22 cellular contexts compared by ENCODE assay signal in the genomic region with DNA sequence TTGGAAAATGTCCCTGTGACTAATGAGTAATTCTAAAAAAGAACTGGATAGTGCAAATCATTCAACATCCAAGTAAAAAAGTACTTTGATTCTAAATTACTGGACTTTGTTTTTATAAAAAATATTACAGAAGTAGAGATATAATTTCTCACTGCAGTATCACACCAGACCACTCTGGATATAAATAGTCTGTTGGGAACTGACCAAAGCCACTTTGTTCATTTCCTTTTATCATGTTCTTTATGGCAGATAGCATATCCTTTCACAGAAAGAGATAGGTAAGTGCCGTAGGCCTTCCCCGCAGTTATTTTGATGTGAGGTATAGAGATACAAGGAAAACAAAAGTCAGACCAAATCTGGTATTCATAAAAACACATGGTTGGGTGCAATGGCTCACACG.
DNase-seq lines count a peak whose midpoint lies in the region; ATAC-seq and TF ChIP-seq lines count a peak whose summit lies in the region.
"Had no signal": no experiment of that assay in that cellular context is flagged by ENCODE, and none has a peak within 500 bp of the region (broad histone marks: within the 10 kb centered on the region; RNA-seq: fewer than 3 reads in every experiment).

No MANE protein-coding gene starts in this region.

- no peak overlapping the region for H3K56ac ChIP-seq in IMR-90 (ENCODE audit: extremely low read depth, insufficient read depth, low read length)

- H2BK120ac ChIP-seq in IMR-90 (ENCODE audit: low read depth, low read length) (peak overlapping the region; percentile 64; the same call in 1 of the 2 replicates), neuronal stem cell (ENCODE audit: low read depth, low read length) (no peak overlapping the region)

- whole genome bisulfite sequencing in IMR-90 (ENCODE audit: extremely low coverage in 2 of 2, insufficient read length in 1 of 2), 2 experiments = no CpG with 5 or more reads among the region's 3 CpGs
- WGBS in right cardiac atrium = 39% methylated on average over 3 of the region's 3 CpGs
- no CpG with 5 or more reads among the region's 3 CpGs for WGBS in neuronal stem cell (ENCODE audit: extremely low coverage in 2 of 2, insufficient read length in 2 of 2, insufficient replicate concordance in 1 of 2), 2 donors
- 96 to 100% methylated on average over 1 to 3 of the region's 3 CpGs for WGBS in endodermal cell (ENCODE audit: insufficient coverage in 1 of 2, insufficient read length in 1 of 2), 2 experiments

- dilution Hi-C loops in IMR-90 (cut with HindIII; ENCODE audit: low sequenced_read_pairs, unreplicated experiment) = no loop called here

- no peak overlapping the region for H3K23ac ChIP-seq in IMR-90 (ENCODE audit: low read depth, low read length)
- no peak overlapping the region for H3K23ac ChIP-seq in neuronal stem cell (ENCODE audit: low read depth, low read length, poor library complexity)

- H2AK9ac ChIP-seq in IMR-90 (replicated peaks; ENCODE audit: low read depth, low read length, poor library complexity) = no peak overlapping the region

- no peak for TF ChIP-seq RAD21 in IMR-90 (IDR thresholded peaks at IDR 0.05; ENCODE audit: low read length)

- H2BK5ac ChIP-seq in IMR-90 (ENCODE audit: low read depth, low read length, poor library complexity, severe bottlenecking) (no peak overlapping the region), neuronal stem cell (ENCODE audit: low read length) (no peak overlapping the region)

- H3K27me3 ChIP-seq in IMR-90 (ENCODE audit: control insufficient read depth, insufficient read depth, low read length) (no peaks in the 10 kb centered on the region), dorsolateral prefrontal cortex (no peaks in the 10 kb centered on the region), right cardiac atrium (ENCODE audit: control insufficient read depth, insufficient read depth) (no peaks in the 10 kb centered on the region), neuronal stem cell (ENCODE audit: control insufficient read depth in 3 of 3, insufficient read depth in 3 of 3, low read depth in 1 of 3, low read length in 3 of 3) (no peaks in the 10 kb centered on the region), endodermal cell (ENCODE audit: control insufficient read depth, insufficient read depth, low read length, poor library complexity, severe bottlenecking) (no peaks in the 10 kb centered on the region)

- H3K27me3 Mint-ChIP-seq in endodermal cell (ENCODE audit: insufficient read depth) = no peaks in the 10 kb centered on the region
- H3K27me3 Mint-ChIP-seq: CD4-positive, CD25-positive, alpha-beta regulatory T cell had no signal

- H2AK5ac ChIP-seq in IMR-90 (ENCODE audit: low read depth, low read length) (peak overlapping the region; percentile 70), neuronal stem cell (ENCODE audit: low read depth, low read length) (no peak overlapping the region)

- H3K4me1 ChIP-seq in IMR-90 (ENCODE audit: control insufficient read depth, insufficient read depth, low read length) (no peaks in the 10 kb centered on the region; the same call in 1 of the 2 replicates), right cardiac atrium (ENCODE audit: control insufficient read depth, insufficient read depth, low read length) (peaks cover 2% of the 10 kb centered on the region), neuronal stem cell (ENCODE audit: control insufficient read depth in 2 of 2, insufficient read depth in 1 of 2, low read depth in 1 of 2, low read length in 2 of 2) (peaks cover 1 to 4% of the 10 kb centered on the region in 2 donors), endodermal cell (ENCODE audit: control insufficient read depth, insufficient read depth, low read length) (no peaks in the 10 kb centered on the region)

- H3K18ac ChIP-seq in IMR-90 (ENCODE audit: low read depth, low read length) (peak overlapping the region; percentile 46; the same call in 1 of the 2 replicates), neuronal stem cell (ENCODE audit: low read length) (no peak overlapping the region)

- H4K8ac ChIP-seq in IMR-90 (ENCODE audit: low read depth in 2 of 2, low read length in 2 of 2) (0 out of 4 replicates have a peak overlapping the region, but pooled peaks of 1 of the 2 experiments have one; percentile 12), neuronal stem cell (ENCODE audit: low read depth, low read length) (no peak overlapping the region)

- H3K9ac ChIP-seq in IMR-90 (ENCODE audit: low read depth, low read length) = no peak overlapping the region
- H3K9ac ChIP-seq in neuronal stem cell (ENCODE audit: low read depth, low read length, poor library complexity) = no peak overlapping the region
- no peak overlapping the region for H3K9ac ChIP-seq in endodermal cell (ENCODE audit: extremely low read depth, low read length, poor library complexity, severe bottlenecking)

- H3K79me1 ChIP-seq in IMR-90 (ENCODE audit: low read depth in 1 of 2, low read length in 2 of 2) (no peaks in the 10 kb centered on the region), neuronal stem cell (ENCODE audit: low read depth, low read length) (no peaks in the 10 kb centered on the region)

- H3K14ac ChIP-seq in IMR-90 (replicated peaks; ENCODE audit: low read depth, low read length) (peak overlapping the region; percentile 81; the same call in 1 of the 2 replicates), neuronal stem cell (ENCODE audit: low read length) (no peak overlapping the region)

- peak overlapping the region; percentile 7; the same call in 1 of the 2 replicates for H3K27ac ChIP-seq in IMR-90 (ENCODE audit: insufficient read depth, low read length)
- peak overlapping the region in 55 of 59 donors; percentile 2 to 91 (median 78) for H3K27ac ChIP-seq in dorsolateral prefrontal cortex
- H3K27ac ChIP-seq in right cardiac atrium (ENCODE audit: low read length) = no peak overlapping the region
- H3K27ac ChIP-seq in neuronal stem cell (replicated peaks; ENCODE audit: low read length) = no peak overlapping the region
- H3K27ac ChIP-seq in endodermal cell (ENCODE audit: low read depth, low read length) = no peak overlapping the region
- H3K27ac ChIP-seq: PC-9, SK-N-MC had no signal

- intact Hi-C loops in IMR-90 (cut with micrococcal nuclease) = loop anchor here (5.0 kb wide), 1 partner anchor 184 kb away; no protein-coding TSS in a partner anchor
- intact Hi-C loops in dorsolateral prefrontal cortex (cut with DNase I) = no loop called here
- intact Hi-C loops in right cardiac atrium (cut with DNase I) = no loop called here

- H3K4ac ChIP-seq in IMR-90 (ENCODE audit: low read depth, low read length) (peak overlapping the region; percentile 46; the same call in 1 of the 2 replicates), neuronal stem cell (ENCODE audit: low read length) (no peak overlapping the region)

- H2BK12ac ChIP-seq in neuronal stem cell (ENCODE audit: low read length) = no peak overlapping the region

- H3K36me3 Mint-ChIP-seq in endodermal cell (ENCODE audit: low read depth) = no peaks in the 10 kb centered on the region
- H3K36me3 Mint-ChIP-seq: CD4-positive, CD25-positive, alpha-beta regulatory T cell had no signal

- no peaks in the 10 kb centered on the region for H3K9me3 Mint-ChIP-seq in endodermal cell

- no peak overlapping the region for H3K4me3 Mint-ChIP-seq in endodermal cell
- H3K4me3 Mint-ChIP-seq: CD4-positive, CD25-positive, alpha-beta regulatory T cell had no signal

- H2BK15ac ChIP-seq in IMR-90 (ENCODE audit: low read depth, low read length) = peak overlapping the region; percentile 47; the same call in 1 of the 3 replicates
- H2BK15ac ChIP-seq in neuronal stem cell (ENCODE audit: low read length) = no peak overlapping the region

- H3K4me1 Mint-ChIP-seq in endodermal cell = peaks cover 12% of the 10 kb centered on the region
- H3K4me1 Mint-ChIP-seq: CD4-positive, CD25-positive, alpha-beta regulatory T cell had no signal

- no peak overlapping the region for H3K4me2 ChIP-seq in IMR-90 (ENCODE audit: low read depth, low read length)
- H3K4me2 ChIP-seq in neuronal stem cell (ENCODE audit: insufficient read depth, low read length, poor library complexity, severe bottlenecking) = no peak overlapping the region
- H3K4me2 ChIP-seq: PC-9 had no signal

- no peak for TF ChIP-seq POLR2A in IMR-90 (IDR thresholded peaks at IDR 0.05; ENCODE audit: low read depth, low read length)

- DNase-seq in IMR-90 = no peak
- DNase-seq in dorsolateral prefrontal cortex = no peak
- no peak for DNase-seq in right cardiac atrium
- no peak for DNase-seq in neuronal stem cell (ENCODE audit: low spot score)
- no peak for DNase-seq in NCI-H1694 treated with DMSO at 0.1 percent for 48 hours (lab: John Stamatoyannopoulos, UW)
- no peak for DNase-seq in endodermal cell
- DNase-seq: CD4-positive, CD25-positive, alpha-beta regulatory T cell; DMS153; DND-41; Kasumi-1; NCI-H1092 treated with DMSO at 0.1 percent for 48 hours; NCI-H1436; NCI-H187 treated with DMSO at 0.1 percent for 48 hours; NCI-H524 treated with DMSO at 0.1 percent for 48 hours; NCI-H774; PC-9; SHP77 treated with DMSO at 0.1 percent for 48 hours had no signal

- peaks cover 3% of the 10 kb centered on the region; the same call in 1 of the 2 replicates for H3K9me1 ChIP-seq in IMR-90 (ENCODE audit: insufficient read depth, low read length)

- peak overlapping the region; percentile 72; the same call in 1 of the 2 replicates for H4K5ac ChIP-seq in IMR-90 (ENCODE audit: low read depth, low read length)

- ATAC-seq in IMR-90 (ENCODE audit: low read depth) (no peak), right cardiac atrium (peak; percentile 16 to 49), GM18861 (IDR thresholded peaks at IDR 0.05; ENCODE audit: unreplicated experiment) (no peak), GM21526 (IDR thresholded peaks at IDR 0.05; ENCODE audit: low FRiP score, unreplicated experiment) (no peak)
- ATAC-seq: HepG2, K562 had no signal

- in situ Hi-C loops in IMR-90 (cut with MboI; ENCODE audit: low sequenced_read_pairs) = no loop called here

- POLR2A ChIA-PET in IMR-90 (lab: Charles Lee; ENCODE audit: unreplicated experiment) = no interaction called here

- no TSS peak for BruUV-seq in IMR-90 (replicated peaks; lab: Mats Ljungman, UMichigan)

- H3K27ac Mint-ChIP-seq in endodermal cell = no peak overlapping the region
- H3K27ac Mint-ChIP-seq: CD4-positive, CD25-positive, alpha-beta regulatory T cell had no signal

- CTCF ChIA-PET in IMR-90 (lab: Yijun Ruan, JAX) = no interaction called here

- TF ChIP-seq CTCF in IMR-90 (conservative IDR thresholded peaks at IDR 0.05; ENCODE audit: low read depth, low read length) (no peak), dorsolateral prefrontal cortex (IDR thresholded peaks at IDR 0.05 in 54 of 56, conservative IDR thresholded peaks at IDR 0.05 in 2 of 56; ENCODE audit: low read depth in 1 of 56, partially characterized antibody in 56 of 56) (no peak), endodermal cell (conservative IDR thresholded peaks at IDR 0.05) (no peak)

- H4K91ac ChIP-seq in IMR-90 (ENCODE audit: insufficient read depth, low read depth, low read length) (no peak overlapping the region; the same call in 1 of the 2 replicates), neuronal stem cell (ENCODE audit: low read depth, low read length, poor library complexity) (no peak overlapping the region)

- H2BK20ac ChIP-seq in IMR-90 (ENCODE audit: low read depth, low read length) = peak overlapping the region; percentile 90

- H3K4me3 ChIP-seq in IMR-90 (ENCODE audit: insufficient read depth, low read depth, low read length) (no peak overlapping the region), dorsolateral prefrontal cortex (no peak overlapping the region), right cardiac atrium (ENCODE audit: low read length) (no peak overlapping the region), neuronal stem cell (ENCODE audit: low read length in 2 of 2) (no peak overlapping the region), endodermal cell (ENCODE audit: low read length) (no peak overlapping the region)
- H3K4me3 ChIP-seq: K562, PC-9, SK-N-MC had no signal

- H3K9me3 ChIP-seq in IMR-90 (ENCODE audit: control insufficient read depth, insufficient read depth, low read length) (no peaks in the 10 kb centered on the region), right cardiac atrium (ENCODE audit: control insufficient read depth, low read length) (no peaks in the 10 kb centered on the region), neuronal stem cell (replicated peaks in 1 of 2; ENCODE audit: control insufficient read depth in 2 of 2, insufficient read depth in 1 of 2, low read depth in 1 of 2, low read length in 2 of 2) (no peaks in the 10 kb centered on the region), endodermal cell (ENCODE audit: control insufficient read depth, low read length) (no peaks in the 10 kb centered on the region)

- H2AFZ ChIP-seq in IMR-90 (replicated peaks; ENCODE audit: low read length, poor library complexity) (no peak overlapping the region), neuronal stem cell (ENCODE audit: low read length) (peak overlapping the region; percentile 73)
- H2AFZ ChIP-seq: PC-9 had no signal

- no peaks in the 10 kb centered on the region for H4K20me1 ChIP-seq in IMR-90 (ENCODE audit: insufficient read depth, low read length)

- H3K36me3 ChIP-seq in IMR-90 (ENCODE audit: control insufficient read depth, insufficient read depth, low read length) (no peaks in the 10 kb centered on the region), neuronal stem cell (replicated peaks in 1 of 2; ENCODE audit: control insufficient read depth in 2 of 2, insufficient read depth in 2 of 2, low read length in 2 of 2) (no peaks in the 10 kb centered on the region), endodermal cell (ENCODE audit: control insufficient read depth, insufficient read depth, low read length) (no peaks in the 10 kb centered on the region)

Comparison
In these comparisons a context has a peak if more than half of its experiments do, and no peak if none do; other contexts are left out.
1. ATAC-seq: peak in right cardiac atrium (2 of 2); none in IMR-90 (single experiment), GM18861 (single experiment) and GM21526 (single experiment).
2. H3K27ac ChIP-seq: peak in IMR-90 (single experiment) and dorsolateral prefrontal cortex (55 of 59); none in right cardiac atrium (single experiment), neuronal stem cell (single experiment) and endodermal cell (single experiment).